In the genomic region with DNA sequence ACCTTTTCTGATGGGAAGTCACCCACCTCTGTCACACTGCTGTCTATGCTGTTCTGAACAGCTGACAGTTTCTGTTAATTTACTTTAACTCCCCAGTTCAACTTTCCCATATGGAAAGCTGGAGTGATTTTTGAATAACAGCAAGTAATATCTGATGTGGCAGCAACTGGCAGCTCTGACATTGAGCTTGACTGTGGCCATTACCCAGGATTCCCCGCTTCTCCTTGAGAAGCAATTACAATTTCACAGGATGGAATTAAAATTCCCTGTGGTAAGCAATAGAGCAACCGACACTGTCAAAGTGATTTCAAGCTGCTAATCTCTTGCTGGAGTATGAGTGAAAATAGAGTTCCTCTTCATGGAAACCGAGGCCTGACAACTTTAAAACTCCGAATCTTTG, we compare ENCODE assay signal across 30 cellular contexts.
"Had no signal": no experiment of that assay in that cellular context is flagged by ENCODE, and none has a peak within 500 bp of the region (broad histone marks: within the 10 kb centered on the region; RNA-seq: fewer than 3 reads in every experiment).

No MANE protein-coding gene starts in this region.

- H3K27ac ChIP-seq: adrenal gland, cardiac muscle cell, SJSA1, VCaP had no signal

- H3K4me3 ChIP-seq: adrenal gland, cardiac muscle cell, SJSA1 had no signal

- ATAC-seq: activated naive CD4-positive, alpha-beta T cell treated with anti-CD3 and anti-CD28 coated beads, Interleukin-2, amount 50 U/mL, for 72 hours; activated T-cell treated with anti-CD3 and anti-CD28 coated beads, Interleukin-2, amount 50 U/mL, for 4 hours; Panc1 had no signal

- H3K4me1 ChIP-seq: adrenal gland, SJSA1 had no signal

- H3K9me3 ChIP-seq: adrenal gland, SJSA1 had no signal

- H3K27me3 ChIP-seq: adrenal gland, cardiac muscle cell, SJSA1 had no signal

- DNase-seq: activated B cell treated with CpG ODN at 0.5 μM for 24 hours; activated CD4-positive, alpha-beta memory T cell treated with anti-CD3 and anti-CD28 coated beads for 36 hours; activated CD4-positive, alpha-beta T cell treated with anti-CD3 and anti-CD28 coated beads for 4 hours; activated CD4-positive, alpha-beta T cell treated with anti-CD3 and anti-CD28 coated beads, Interleukin-2, amount 50 U/mL, for 1 hour; activated CD4-positive, CD25-positive, alpha-beta regulatory T cell treated with anti-CD3 and anti-CD28 coated beads, Interleukin-2, amount 50 U/mL, for 72 hours; activated CD8-positive, alpha-beta memory T cell treated with anti-CD3 and anti-CD28 coated beads, Interleukin-2, amount 50 U/mL, for 4 hours; activated gamma-delta T cell treated with Interleukin-2 at 50 U/mL for 16 hours; activated naive CD4-positive, alpha-beta T cell treated with anti-CD3 and anti-CD28 coated beads for 36 hours; activated T-cell treated with anti-CD3 and anti-CD28 coated beads for 4 hours; activated T-cell treated with anti-CD3 and anti-CD28 coated beads, Interleukin-2, amount 50 U/mL, for 4 hours; adrenal gland; Karpas-422; KBM-7; NCI-H1105; NCI-H1417 treated with DMSO at 0.1 percent for 48 hours; NCI-H187 treated with DMSO at 0.1 percent for 48 hours; NCI-H510A; NCI-H526 treated with DMSO at 0.1 percent for 48 hours; NCI-H774; RPMI8226; SHP77 treated with DMSO at 0.1 percent for 48 hours; SW 1271; T-helper 1 cell; T-helper 2 cell; T-helper 9 cell had no signal

- H3K36me3 ChIP-seq: adrenal gland, cardiac muscle cell, SJSA1 had no signal
